1 cellular context compared by ENCODE assay signal in genomic region chr6:155248021-155249001, GRCh38.
A peak's percentile ranks its signal among the peaks of the same experiment; 100 is the strongest.
TF ChIP-seq lines count a peak whose summit lies in the region.

No MANE protein-coding gene starts in this region.

TF ChIP-seq in GM12878, 131 proteins besides CTCF, POLR2A, EP300 and RAD21 (continued from another document):
- TF ChIP-seq ZBTB33 (IDR thresholded peaks at IDR 0.05) (no peak), MLLT1 (IDR thresholded peaks at IDR 0.05) (0 out of 2 replicates have a peak, but pooled peaks have one; percentile 52), ZBED1 (IDR thresholded peaks at IDR 0.05; ENCODE audit: borderline replicate concordance) (no peak), SUZ12 (IDR thresholded peaks at IDR 0.05; ENCODE audit: unreplicated experiment) (no peak), ZNF622 (IDR thresholded peaks at IDR 0.05) (no peak), EZH2 (IDR thresholded peaks at IDR 0.05; ENCODE audit: borderline replicate concordance, control insufficient read depth, low read depth, low read length) (no peak), RAD51 (IDR thresholded peaks at IDR 0.05) (peak; percentile 77), RUNX3 (IDR thresholded peaks at IDR 0.05; ENCODE audit: low read length) (peak; percentile 54), PAX5 (IDR thresholded peaks at IDR 0.05; ENCODE audit: borderline replicate concordance, low read depth, low read length) (no peak), PAX8 (IDR thresholded peaks at IDR 0.05) (no peak), EED (IDR thresholded peaks at IDR 0.05; ENCODE audit: low read depth) (no peak), RFX5 (IDR thresholded peaks at IDR 0.05; ENCODE audit: low read depth, low read length) (no peak), CHD1 (IDR thresholded peaks at IDR 0.05; ENCODE audit: low read depth, low read length) (no peak), MYC (IDR thresholded peaks at IDR 0.05; ENCODE audit: insufficient read depth, insufficient read length, insufficient replicate concordance, low read length, severe bottlenecking) (no peak), RELA (IDR thresholded peaks at IDR 0.05; ENCODE audit: borderline replicate concordance, partially characterized antibody) (no peak), ATF7 (IDR thresholded peaks at IDR 0.05; ENCODE audit: low read depth) (0 out of 2 replicates have a peak, but pooled peaks have one; percentile 31), FOXM1 (IDR thresholded peaks at IDR 0.05; ENCODE audit: low read depth, low read length) (0 out of 2 replicates have a peak, but pooled peaks have one; percentile 35), YY1 (IDR thresholded peaks at IDR 0.05; ENCODE audit: low read depth, low read length) (peak; percentile 69; the same call in 1 of the 2 replicates), HDAC2 (IDR thresholded peaks at IDR 0.05) (no peak), BHLHE40 (IDR thresholded peaks at IDR 0.05; ENCODE audit: borderline replicate concordance in 1 of 2, low read depth in 2 of 2, low read length in 1 of 2) (peak in 1 of 2 experiments; percentile 46; a peak in 1 of 4 replicates), ZNF207 (IDR thresholded peaks at IDR 0.05; ENCODE audit: borderline replicate concordance) (no peak), ZBTB4 (CRISPR knock-in tag; IDR thresholded peaks at IDR 0.05) (no peak), CREB1 (IDR thresholded peaks at IDR 0.05; ENCODE audit: low read depth) (no peak), SRF (IDR thresholded peaks at IDR 0.05; ENCODE audit: low read depth in 2 of 2, low read length in 2 of 2) (no peak), YBX1 (IDR thresholded peaks at IDR 0.05) (no peak), FOXK2 (IDR thresholded peaks at IDR 0.05) (no peak), POLR2AphosphoS2 (IDR thresholded peaks at IDR 0.05; ENCODE audit: low read depth, low read length) (no peak)
- TF ChIP-seq, protein P1, sequence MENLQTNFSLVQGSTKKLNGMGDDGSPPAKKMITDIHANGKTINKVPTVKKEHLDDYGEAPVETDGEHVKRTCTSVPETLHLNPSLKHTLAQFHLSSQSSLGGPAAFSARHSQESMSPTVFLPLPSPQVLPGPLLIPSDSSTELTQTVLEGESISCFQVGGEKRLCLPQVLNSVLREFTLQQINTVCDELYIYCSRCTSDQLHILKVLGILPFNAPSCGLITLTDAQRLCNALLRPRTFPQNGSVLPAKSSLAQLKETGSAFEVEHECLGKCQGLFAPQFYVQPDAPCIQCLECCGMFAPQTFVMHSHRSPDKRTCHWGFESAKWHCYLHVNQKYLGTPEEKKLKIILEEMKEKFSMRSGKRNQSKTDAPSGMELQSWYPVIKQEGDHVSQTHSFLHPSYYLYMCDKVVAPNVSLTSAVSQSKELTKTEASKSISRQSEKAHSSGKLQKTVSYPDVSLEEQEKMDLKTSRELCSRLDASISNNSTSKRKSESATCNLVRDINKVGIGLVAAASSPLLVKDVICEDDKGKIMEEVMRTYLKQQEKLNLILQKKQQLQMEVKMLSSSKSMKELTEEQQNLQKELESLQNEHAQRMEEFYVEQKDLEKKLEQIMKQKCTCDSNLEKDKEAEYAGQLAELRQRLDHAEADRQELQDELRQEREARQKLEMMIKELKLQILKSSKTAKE (IDR thresholded peaks at IDR 0.05; ENCODE audit: low read depth, poor library complexity, severe bottlenecking) = peak; percentile 21
- TF ChIP-seq, protein P2, sequence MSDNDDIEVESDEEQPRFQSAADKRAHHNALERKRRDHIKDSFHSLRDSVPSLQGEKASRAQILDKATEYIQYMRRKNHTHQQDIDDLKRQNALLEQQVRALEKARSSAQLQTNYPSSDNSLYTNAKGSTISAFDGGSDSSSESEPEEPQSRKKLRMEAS (IDR thresholded peaks at IDR 0.05; ENCODE audit: low read depth, low read length) = no peak
- TF ChIP-seq, protein P3, sequence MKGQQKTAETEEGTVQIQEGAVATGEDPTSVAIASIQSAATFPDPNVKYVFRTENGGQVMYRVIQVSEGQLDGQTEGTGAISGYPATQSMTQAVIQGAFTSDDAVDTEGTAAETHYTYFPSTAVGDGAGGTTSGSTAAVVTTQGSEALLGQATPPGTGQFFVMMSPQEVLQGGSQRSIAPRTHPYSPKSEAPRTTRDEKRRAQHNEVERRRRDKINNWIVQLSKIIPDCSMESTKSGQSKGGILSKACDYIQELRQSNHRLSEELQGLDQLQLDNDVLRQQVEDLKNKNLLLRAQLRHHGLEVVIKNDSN (IDR thresholded peaks at IDR 0.05; ENCODE audit: borderline replicate concordance, extremely low read length, insufficient read depth, low read depth, low read length) = peak; percentile 7
